ENCODE assay signal across 31 cellular contexts in the genomic region with DNA sequence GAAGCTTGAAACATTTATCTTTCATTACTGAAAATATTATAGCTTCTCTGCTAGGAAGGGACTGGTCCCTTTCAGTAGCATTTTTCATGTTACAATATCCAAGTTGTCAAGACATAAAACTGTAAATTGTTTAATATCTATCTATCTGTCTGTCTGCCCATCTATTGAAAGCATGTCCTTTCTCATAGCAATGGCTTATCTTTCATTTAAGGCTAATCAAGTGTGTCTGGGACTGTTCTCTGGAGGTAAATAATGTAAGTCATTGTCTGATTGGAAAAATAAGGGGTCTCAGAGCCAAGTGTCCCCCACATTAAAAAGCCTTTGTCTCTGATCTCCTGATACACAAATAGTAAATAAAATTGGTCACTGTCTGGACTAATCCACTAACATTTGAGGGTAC.
"Had no signal": no experiment of that assay in that cellular context is flagged by ENCODE, and none has a peak within 500 bp of the region (broad histone marks: within the 10 kb centered on the region; RNA-seq: fewer than 3 reads in every experiment).

No MANE protein-coding gene starts in this region.

- H3K4me1 ChIP-seq: adrenal gland, ascending aorta, body of pancreas, breast epithelium had no signal

- H3K36me3 ChIP-seq: adrenal gland, ascending aorta, brain microvascular endothelial cell, breast epithelium, cardiac muscle cell had no signal

- H3K27ac ChIP-seq: adrenal gland, ascending aorta, body of pancreas, brain microvascular endothelial cell, breast epithelium, cardiac muscle cell had no signal

- H3K4me3 ChIP-seq: adrenal gland, ascending aorta, body of pancreas, breast epithelium, cardiac muscle cell had no signal

- H3K9me3 ChIP-seq: adrenal gland, ascending aorta, body of pancreas, breast epithelium had no signal

- H3K27me3 ChIP-seq: adrenal gland, ascending aorta, body of pancreas, brain microvascular endothelial cell, breast epithelium, cardiac muscle cell had no signal

- DNase-seq: activated effector memory CD4-positive, alpha-beta T cell treated with anti-CD3 and anti-CD28 coated beads, Interleukin-2, amount 50 U/mL, for 16 hours; activated effector memory CD4-positive, alpha-beta T cell treated with Interleukin-2 at 50 U/mL for 16 hours; activated gamma-delta T cell; activated gamma-delta T cell treated with Interleukin-2 at 50 U/mL for 16 hours; activated naive CD4-positive, alpha-beta T cell; activated naive CD4-positive, alpha-beta T cell treated with anti-CD3 and anti-CD28 coated beads for 36 hours; activated naive CD4-positive, alpha-beta T cell treated with anti-CD3 and anti-CD28 coated beads, Interleukin-2, amount 10 ng/mL, durations not matched to agents 7 days and 5 days; activated naive CD4-positive, alpha-beta T cell treated with anti-CD3 and anti-CD28 coated beads, Interleukin-2, amount 50 U/mL, for 16 hours; activated naive CD4-positive, alpha-beta T cell treated with Interleukin-2 at 50 U/mL for 16 hours; activated naive CD8-positive, alpha-beta T cell treated with anti-CD3 and anti-CD28 coated beads for 36 hours; activated naive CD8-positive, alpha-beta T cell treated with anti-CD3 and anti-CD28 coated beads, Interleukin-2, amount 10 ng/mL, durations not matched to agents 7 days and 5 days; activated naive CD8-positive, alpha-beta T cell treated with anti-CD3 and anti-CD28 coated beads, Interleukin-2, amount 50 U/mL, for 24 hours; activated T-cell treated with anti-CD3 and anti-CD28 coated beads, Interleukin-2, amount 50 U/mL, for 24 hours; activated T-cell treated with anti-CD3 and anti-CD28 coated beads, Interleukin-2, amount 50 U/mL, for 4 hours; activated T-cell treated with anti-CD3 and anti-CD28 coated beads, Interleukin-2, amount 50 U/mL, for 48 hours; activated T-cell treated with anti-CD3 and anti-CD28 coated beads, Interleukin-2, amount 50 U/mL, for 72 hours; adrenal gland; amniotic stem cell; amygdala; anterior cingulate cortex; aorta; body of pancreas; brain microvascular endothelial cell; caudate nucleus; central memory CD4-positive, alpha-beta T cell; cerebellar nuclear complex had no signal

- ATAC-seq: activated naive CD4-positive, alpha-beta T cell treated with anti-CD3 and anti-CD28 coated beads, Interleukin-2, amount 50 U/mL, for 72 hours; activated naive CD8-positive, alpha-beta T cell treated with anti-CD3 and anti-CD28 coated beads, Interleukin-2, amount 50 U/mL, for 24 hours; activated T-cell treated with anti-CD3 and anti-CD28 coated beads, Interleukin-2, amount 50 U/mL, for 4 hours; activated T-cell treated with anti-CD3 and anti-CD28 coated beads, Interleukin-2, amount 50 U/mL, for 72 hours; activated T-helper 17 cell treated with anti-CD3 and anti-CD28 coated beads, Interleukin-2, amount 50 U/mL, for 72 hours; body of pancreas had no signal
